Comparison of ENCODE assay signal across 22 cellular contexts in the genomic region with DNA sequence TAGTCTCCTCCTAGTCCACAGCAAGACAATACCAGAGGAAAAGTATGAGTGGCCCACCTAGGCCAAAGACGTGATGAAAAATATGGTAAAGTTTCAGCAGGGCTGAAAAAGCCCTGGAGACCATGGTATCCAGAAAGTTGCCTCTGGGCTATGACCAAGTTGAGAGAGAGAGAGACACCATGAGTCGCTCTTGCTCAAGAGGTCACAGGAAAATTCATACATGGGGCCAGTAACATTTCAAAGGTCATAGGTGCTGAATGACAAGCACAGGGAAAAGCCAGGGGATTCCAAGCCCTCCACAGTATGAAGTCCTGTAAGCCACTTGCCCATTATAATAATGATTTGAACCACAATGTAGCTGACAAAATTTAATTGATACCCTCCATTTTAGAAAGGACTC.
"Had no signal": no experiment of that assay in that cellular context is flagged by ENCODE, and none has a peak within 500 bp of the region (broad histone marks: within the 10 kb centered on the region; RNA-seq: fewer than 3 reads in every experiment).

No MANE protein-coding gene starts in this region.

- DNase-seq: activated CD4-positive, alpha-beta memory T cell treated with anti-CD3 and anti-CD28 coated beads, Interleukin-2, amount 10 ng/mL, durations not matched to agents 7 days and 5 days; activated CD4-positive, alpha-beta T cell treated with anti-CD3 and anti-CD28 coated beads for 36 hours; activated CD4-positive, alpha-beta T cell treated with anti-CD3 and anti-CD28 coated beads, Interleukin-2, amount 50 U/mL, for 1 hour; caudate nucleus; MV-4-11; NCI-H1092 treated with DMSO at 0.1 percent for 48 hours; NCI-H1417 treated with DMSO at 0.1 percent for 48 hours; NCI-H1694; NCI-H2029; NCI-H2107; NCI-H2171 treated with DMSO at 0.1 percent for 48 hours; NCI-H345; NCI-H510A; NCI-H69; NK-92 treated with Interleukin-12 subunit alpha and Interleukin-12 subunit beta, amount 100 ng/mL, for 24 hours; Peyer's patch; Right ventricle myocardium superior; SJCRH30; SK-N-SH; T-helper 1 cell; WERI-Rb-1 had no signal

- H3K4me3 Mint-ChIP-seq: activated CD4-positive, alpha-beta memory T cell treated with anti-CD3 and anti-CD28 coated beads, Interleukin-2, amount 10 ng/mL, durations not matched to agents 7 days and 5 days; activated CD4-positive, alpha-beta T cell treated with anti-CD3 and anti-CD28 coated beads for 36 hours; activated naive CD4-positive, alpha-beta T cell treated with anti-CD3 and anti-CD28 coated beads, Interleukin-2, amount 50 U/mL, for 24 hours had no signal

- H3K4me1 Mint-ChIP-seq: activated CD4-positive, alpha-beta memory T cell treated with anti-CD3 and anti-CD28 coated beads, Interleukin-2, amount 10 ng/mL, durations not matched to agents 7 days and 5 days; activated CD4-positive, alpha-beta T cell treated with anti-CD3 and anti-CD28 coated beads for 36 hours; activated naive CD4-positive, alpha-beta T cell treated with anti-CD3 and anti-CD28 coated beads, Interleukin-2, amount 50 U/mL, for 24 hours had no signal

- H3K4me3 ChIP-seq: Peyer's patch, SJCRH30 had no signal

- H3K9me3 Mint-ChIP-seq: activated CD4-positive, alpha-beta memory T cell treated with anti-CD3 and anti-CD28 coated beads, Interleukin-2, amount 10 ng/mL, durations not matched to agents 7 days and 5 days had no signal

- H3K27ac Mint-ChIP-seq: activated CD4-positive, alpha-beta memory T cell treated with anti-CD3 and anti-CD28 coated beads, Interleukin-2, amount 10 ng/mL, durations not matched to agents 7 days and 5 days; activated CD4-positive, alpha-beta T cell treated with anti-CD3 and anti-CD28 coated beads for 36 hours; activated naive CD4-positive, alpha-beta T cell treated with anti-CD3 and anti-CD28 coated beads, Interleukin-2, amount 50 U/mL, for 24 hours had no signal

- H3K27me3 Mint-ChIP-seq: activated CD4-positive, alpha-beta memory T cell treated with anti-CD3 and anti-CD28 coated beads, Interleukin-2, amount 10 ng/mL, durations not matched to agents 7 days and 5 days had no signal

- ATAC-seq: activated CD4-positive, alpha-beta T cell treated with anti-CD3 and anti-CD28 coated beads for 36 hours had no signal

- H3K36me3 Mint-ChIP-seq: activated naive CD4-positive, alpha-beta T cell treated with anti-CD3 and anti-CD28 coated beads, Interleukin-2, amount 50 U/mL, for 24 hours had no signal
